Comparison of ENCODE assay signal across 1 cellular context in genomic region chr9:121818016-121818661, GRCh38.
TF ChIP-seq lines count a peak whose summit lies in the region.

No MANE protein-coding gene starts in this region.

TF ChIP-seq in GM23338, 12 proteins besides CTCF, POLR2A, EP300 and RAD21 (continued from another document):
- no peak for TF ChIP-seq ZNF462 (CRISPR knock-in tag; IDR thresholded peaks at IDR 0.05)
- TF ChIP-seq REST (IDR thresholded peaks at IDR 0.05; ENCODE audit: unreplicated experiment) = no peak
- TF ChIP-seq STAT1 (IDR thresholded peaks at IDR 0.05; ENCODE audit: unreplicated experiment) = no peak
- TF ChIP-seq POLR2AphosphoS5 (IDR thresholded peaks at IDR 0.05; ENCODE audit: low read depth) = no peak
- TF ChIP-seq NANOG (IDR thresholded peaks at IDR 0.05; ENCODE audit: borderline replicate concordance) = no peak
- no peak for TF ChIP-seq JUNB (IDR thresholded peaks at IDR 0.05; ENCODE audit: unreplicated experiment)
- TF ChIP-seq ZNF331 (CRISPR knock-in tag; IDR thresholded peaks at IDR 0.05; ENCODE audit: low read depth) = no peak
- no peak for TF ChIP-seq ZNF114 (CRISPR knock-in tag; IDR thresholded peaks at IDR 0.05)
